9 cellular contexts compared by ENCODE assay signal in genomic region chr14:91508105-91508504, GRCh38. TPM values are rescaled to one million over a fixed set of nuclear protein-coding genes. Genes with fewer than 3 reads are reported as not detected.
DNase-seq lines count a peak whose midpoint lies in the region; ATAC-seq, FAIRE-seq and TF ChIP-seq lines count a peak whose summit lies in the region.
"Had no signal": no experiment of that assay in that cellular context is flagged by ENCODE, and none has a peak within 500 bp of the region (broad histone marks: within the 10 kb centered on the region; RNA-seq: fewer than 3 reads in every experiment).

No MANE protein-coding gene starts in this region.

- intact Hi-C loops in sciatic nerve (cut with DNase I) = no loop called here

- H3K14ac ChIP-seq in neuronal stem cell (ENCODE audit: low read length) = no peak overlapping the region

- no peak for ATAC-seq in A549
- no peak for ATAC-seq in GM21360 (IDR thresholded peaks at IDR 0.05; ENCODE audit: unreplicated experiment)
- ATAC-seq in sciatic nerve = no peak

- TF ChIP-seq POLR2A in A549 (IDR thresholded peaks at IDR 0.05; ENCODE audit: low read length) = no peak

- no peak for TF ChIP-seq CTCF in A549 (IDR thresholded peaks at IDR 0.05)
- no peak for TF ChIP-seq CTCF in bronchial epithelial cell (IDR thresholded peaks at IDR 0.05; ENCODE audit: insufficient read depth, low read length, severe bottlenecking)

- H2BK12ac ChIP-seq in neuronal stem cell (ENCODE audit: low read length) = no peak overlapping the region

- no peak overlapping the region for H3K18ac ChIP-seq in neuronal stem cell (ENCODE audit: low read length)

- peaks cover 2% of the 10 kb centered on the region for H3K79me1 ChIP-seq in neuronal stem cell (ENCODE audit: low read depth, low read length)

- TF ChIP-seq EP300 in A549 (IDR thresholded peaks at IDR 0.05) = no peak

- H3K27me3 ChIP-seq in HUES6 (ENCODE audit: control insufficient read depth, insufficient read depth, low read length) (no peaks in the 10 kb centered on the region), bronchial epithelial cell (ENCODE audit: control insufficient read depth, insufficient read depth, low read length) (no peaks in the 10 kb centered on the region), muscle layer of colon (ENCODE audit: control insufficient read depth in 1 of 2, insufficient read depth in 2 of 2, low read length in 2 of 2) (no peaks in the 10 kb centered on the region), neuronal stem cell (ENCODE audit: control insufficient read depth in 3 of 3, insufficient read depth in 3 of 3, low read depth in 1 of 3, low read length in 3 of 3) (no peaks in the 10 kb centered on the region)

- H3K4me2 ChIP-seq in A549 = peak overlapping the region; percentile 88
- H3K4me2 ChIP-seq in neuronal stem cell (ENCODE audit: insufficient read depth, low read length, poor library complexity, severe bottlenecking) = no peak overlapping the region

- no peak overlapping the region for H2AK5ac ChIP-seq in neuronal stem cell (ENCODE audit: low read depth, low read length)

- no peak for DNase-seq in A549 (ENCODE audit: low read depth in 1 of 2, low spot score in 1 of 2)
- DNase-seq in bronchial epithelial cell (ENCODE audit: low read depth) = no peak
- DNase-seq in stimulated activated CD4-positive, alpha-beta T cell treated with anti-CD3 and anti-CD28 coated beads, Interleukin-2, amount 100 ng/mL, for 24 hours = no peak
- DNase-seq in neuronal stem cell (ENCODE audit: low spot score) = no peak
- DNase-seq in sciatic nerve (ENCODE audit: low spot score) = no peak
- DNase-seq: activated CD4-positive, alpha-beta T cell treated with anti-CD3 and anti-CD28 coated beads, Interleukin-2, amount 50 U/mL, for 48 hours had no signal

- H3K4me1 ChIP-seq in A549 (peaks cover 15% of the 10 kb centered on the region; the same call in 1 of the 3 replicates), HUES6 (ENCODE audit: control insufficient read depth, insufficient read depth, low read length) (no peaks in the 10 kb centered on the region), muscle layer of colon (ENCODE audit: insufficient read depth, low read length) (peaks cover 38% of the 10 kb centered on the region), neuronal stem cell (ENCODE audit: control insufficient read depth in 2 of 2, insufficient read depth in 1 of 2, low read depth in 1 of 2, low read length in 2 of 2) (peaks cover 0 to 1% of the 10 kb centered on the region in 2 donors)

- 5% methylated on average over 2 of the region's 2 CpGs for WGBS in A549 (ENCODE audit: missing lambda C conversion rate)
- no CpG with 5 or more reads among the region's 2 CpGs for WGBS in neuronal stem cell (ENCODE audit: extremely low coverage in 2 of 2, insufficient read length in 2 of 2, insufficient replicate concordance in 1 of 2), 2 donors

- H2BK120ac ChIP-seq in neuronal stem cell (ENCODE audit: low read depth, low read length) = no peak overlapping the region

- FAIRE-seq in A549 (lab: Jason Lieb, UNC) (no peak), bronchial epithelial cell (lab: Jason Lieb, UNC) (no peak)

- H3K9me3 ChIP-seq in A549 (no peaks in the 10 kb centered on the region), HUES6 (ENCODE audit: control insufficient read depth, insufficient read depth, low read depth, low read length) (no peaks in the 10 kb centered on the region), muscle layer of colon (ENCODE audit: low read length) (no peaks in the 10 kb centered on the region), neuronal stem cell (replicated peaks in 1 of 2; ENCODE audit: control insufficient read depth in 2 of 2, insufficient read depth in 1 of 2, low read depth in 1 of 2, low read length in 2 of 2) (peaks cover 0 to 5% of the 10 kb centered on the region in 2 donors)

- no peak overlapping the region for H2BK15ac ChIP-seq in neuronal stem cell (ENCODE audit: low read length)

- H3K4me3 ChIP-seq in A549 (peak overlapping the region; percentile 93), HUES6 (ENCODE audit: low read depth, low read length) (peak overlapping the region; percentile 86), bronchial epithelial cell (ENCODE audit: low read depth, low read length) (peak overlapping the region; percentile 95), muscle layer of colon (ENCODE audit: low read depth in 1 of 2, low read length in 2 of 2) (peak overlapping the region; percentile 85 to 96), neuronal stem cell (ENCODE audit: low read length in 2 of 2) (peak overlapping the region in 1 of 2 donors; percentile 99)

- CTCF ChIA-PET in A549 (lab: Yijun Ruan, JAX) = no interaction called here

- no peak overlapping the region for H2AFZ ChIP-seq in neuronal stem cell (ENCODE audit: low read length)

- H2BK5ac ChIP-seq in neuronal stem cell (ENCODE audit: low read length) = no peak overlapping the region

- no peak overlapping the region for H4K91ac ChIP-seq in neuronal stem cell (ENCODE audit: low read depth, low read length, poor library complexity)

- no peak overlapping the region for H3K4ac ChIP-seq in neuronal stem cell (ENCODE audit: low read length)

- no peak for TF ChIP-seq RAD21 in A549 (conservative IDR thresholded peaks at IDR 0.05 in 1 of 2, IDR thresholded peaks at IDR 0.05 in 1 of 2)

- H3K27ac ChIP-seq in A549 = peak overlapping the region; percentile 98; a peak in 4 of 6 replicates
- H3K27ac ChIP-seq in HUES6 (ENCODE audit: low read depth, low read length) = 0 out of 2 replicates have a peak overlapping the region, but pooled peaks have one; percentile 100
- peak overlapping the region; percentile 98 for H3K27ac ChIP-seq in muscle layer of colon (ENCODE audit: low read depth, low read length)
- H3K27ac ChIP-seq in neuronal stem cell (replicated peaks; ENCODE audit: low read length) = no peak overlapping the region

- no peak overlapping the region for H3K23ac ChIP-seq in neuronal stem cell (ENCODE audit: low read depth, low read length, poor library complexity)

- POLR2A ChIA-PET in A549 (lab: Yijun Ruan, JAX) = no interaction called here

- peak overlapping the region; percentile 99 for H3K9ac ChIP-seq in HUES6 (ENCODE audit: low read length)
- peak overlapping the region; percentile 85 for H3K9ac ChIP-seq in muscle layer of colon (ENCODE audit: low read length)
- no peak overlapping the region for H3K9ac ChIP-seq in neuronal stem cell (ENCODE audit: low read depth, low read length, poor library complexity)

- no peak overlapping the region for H4K8ac ChIP-seq in neuronal stem cell (ENCODE audit: low read depth, low read length)

- H3K36me3 ChIP-seq in HUES6 (ENCODE audit: control insufficient read depth, insufficient read depth, low read length) (peaks cover 38% of the 10 kb centered on the region), bronchial epithelial cell (ENCODE audit: control insufficient read depth, insufficient read depth, low read length) (peaks cover 5% of the 10 kb centered on the region), muscle layer of colon (ENCODE audit: insufficient read depth, low read length) (no peaks in the 10 kb centered on the region), neuronal stem cell (replicated peaks in 1 of 2; ENCODE audit: control insufficient read depth in 2 of 2, insufficient read depth in 2 of 2, low read length in 2 of 2) (peaks cover 4 to 60% of the 10 kb centered on the region in 2 donors)

TF ChIP-seq in A549, 52 proteins besides CTCF, POLR2A, EP300 and RAD21 (continues in another document):
- no peak for TF ChIP-seq RCOR1 (IDR thresholded peaks at IDR 0.05; ENCODE audit: low read depth, low read length)
- no peak for TF ChIP-seq MAX (IDR thresholded peaks at IDR 0.05)
- no peak for TF ChIP-seq EHMT2 (IDR thresholded peaks at IDR 0.05; ENCODE audit: low read depth)
- TF ChIP-seq, protein P1, sequence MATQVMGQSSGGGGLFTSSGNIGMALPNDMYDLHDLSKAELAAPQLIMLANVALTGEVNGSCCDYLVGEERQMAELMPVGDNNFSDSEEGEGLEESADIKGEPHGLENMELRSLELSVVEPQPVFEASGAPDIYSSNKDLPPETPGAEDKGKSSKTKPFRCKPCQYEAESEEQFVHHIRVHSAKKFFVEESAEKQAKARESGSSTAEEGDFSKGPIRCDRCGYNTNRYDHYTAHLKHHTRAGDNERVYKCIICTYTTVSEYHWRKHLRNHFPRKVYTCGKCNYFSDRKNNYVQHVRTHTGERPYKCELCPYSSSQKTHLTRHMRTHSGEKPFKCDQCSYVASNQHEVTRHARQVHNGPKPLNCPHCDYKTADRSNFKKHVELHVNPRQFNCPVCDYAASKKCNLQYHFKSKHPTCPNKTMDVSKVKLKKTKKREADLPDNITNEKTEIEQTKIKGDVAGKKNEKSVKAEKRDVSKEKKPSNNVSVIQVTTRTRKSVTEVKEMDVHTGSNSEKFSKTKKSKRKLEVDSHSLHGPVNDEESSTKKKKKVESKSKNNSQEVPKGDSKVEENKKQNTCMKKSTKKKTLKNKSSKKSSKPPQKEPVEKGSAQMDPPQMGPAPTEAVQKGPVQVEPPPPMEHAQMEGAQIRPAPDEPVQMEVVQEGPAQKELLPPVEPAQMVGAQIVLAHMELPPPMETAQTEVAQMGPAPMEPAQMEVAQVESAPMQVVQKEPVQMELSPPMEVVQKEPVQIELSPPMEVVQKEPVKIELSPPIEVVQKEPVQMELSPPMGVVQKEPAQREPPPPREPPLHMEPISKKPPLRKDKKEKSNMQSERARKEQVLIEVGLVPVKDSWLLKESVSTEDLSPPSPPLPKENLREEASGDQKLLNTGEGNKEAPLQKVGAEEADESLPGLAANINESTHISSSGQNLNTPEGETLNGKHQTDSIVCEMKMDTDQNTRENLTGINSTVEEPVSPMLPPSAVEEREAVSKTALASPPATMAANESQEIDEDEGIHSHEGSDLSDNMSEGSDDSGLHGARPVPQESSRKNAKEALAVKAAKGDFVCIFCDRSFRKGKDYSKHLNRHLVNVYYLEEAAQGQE (IDR thresholded peaks at IDR 0.05) = no peak
- TF ChIP-seq MYC (IDR thresholded peaks at IDR 0.05; ENCODE audit: borderline replicate concordance, low read length) = no peak
- TF ChIP-seq HOXB5 (CRISPR knock-in tag; IDR thresholded peaks at IDR 0.05) = no peak
- TF ChIP-seq HOXA7 (CRISPR knock-in tag; IDR thresholded peaks at IDR 0.05) = no peak
- TF ChIP-seq MAFK (IDR thresholded peaks at IDR 0.05; ENCODE audit: partially characterized antibody) = no peak
- TF ChIP-seq CBX8 (IDR thresholded peaks at IDR 0.05) = no peak

RNA-seq across cellular contexts. Expression of gene PPP4R3A, which starts 2.0 kb away (rescaled TPM):
- 74.0 and 83.6 TPM in 2 replicates for polyA plus RNA-seq in A549 (2011; rRNA removed)
- 27.6 and 30.6 TPM in 2 replicates for polyA plus RNA-seq in A549 (2012; cell fraction: cytosol; rRNA removed)
- polyA plus RNA-seq in A549 (2012; cell fraction: nucleus; rRNA removed) = 16.4 and 29.0 TPM in 2 replicates
- polyA plus RNA-seq in A549 (2017; fragmentation: RNase III; extraction: RNeasy Plus Mini Kit Qiagen cat#74134 plus additional on column Dnase treatment) = 69.5 to 75.1 TPM (median 71.0 TPM) in 3 replicates
- polyA minus RNA-seq in A549 (2011; rRNA and poly(A)+ RNA removed) = 33.3 and 44.9 TPM in 2 replicates
- total RNA-seq in bronchial epithelial cell = 110 and 119 TPM in 2 replicates
- 58.3 TPM for polyA plus RNA-seq in neuronal stem cell (2013, experiment 1 of 2)
- 58.7 TPM for polyA plus RNA-seq in neuronal stem cell (2013, experiment 2 of 2)
- total RNA-seq in sciatic nerve = 74.0 TPM
